13 cellular contexts compared by ENCODE assay signal in genomic region chr3:132311860-132312259, GRCh38. TPM values are rescaled to one million over a fixed set of nuclear protein-coding genes. Genes with fewer than 3 reads are reported as not detected.
"Had no signal": no experiment of that assay in that cellular context is flagged by ENCODE, and none has a peak within 500 bp of the region (broad histone marks: within the 10 kb centered on the region; RNA-seq: fewer than 3 reads in every experiment).

No MANE protein-coding gene starts in this region.

- H3K36me3 ChIP-seq: gastroesophageal sphincter, spleen, transverse colon had no signal

- H3K27me3 ChIP-seq: dorsolateral prefrontal cortex, gastroesophageal sphincter, spleen, transverse colon had no signal

- H3K9me3 ChIP-seq: gastroesophageal sphincter, spleen, transverse colon had no signal

- H3K4me3 ChIP-seq: dorsolateral prefrontal cortex, gastroesophageal sphincter, spleen, transverse colon had no signal

- DNase-seq: activated CD4-positive, alpha-beta T cell treated with anti-CD3 and anti-CD28 coated beads, Interleukin-2, amount 10 ng/mL, durations not matched to agents 24 days and 14 days; activated CD8-positive, alpha-beta memory T cell treated with anti-CD3 and anti-CD28 coated beads for 24 hours; activated naive CD4-positive, alpha-beta T cell treated with Interleukin-2 at 50 U/mL for 16 hours; activated naive CD8-positive, alpha-beta T cell treated with anti-CD3 and anti-CD28 coated beads, Interleukin-2, amount 50 U/mL, for 24 hours; dorsolateral prefrontal cortex; spleen; stimulated activated CD4-positive, alpha-beta T cell treated with anti-CD3 and anti-CD28 coated beads, Interleukin-1b, Interleukin-23, amount 100 ng/mL, for 48 hours; stimulated activated naive CD4-positive, alpha-beta T cell; substantia nigra; T-helper 1 cell; transverse colon had no signal

- H3K27ac ChIP-seq: dorsolateral prefrontal cortex, gastroesophageal sphincter, spleen, transverse colon had no signal

RNA-seq across cellular contexts. Expression of gene ACP3, which starts 5.3 kb away (rescaled TPM):
- total RNA-seq: activated CD4-positive, alpha-beta T cell treated with anti-CD3 and anti-CD28 coated beads, Interleukin-2, amount 10 ng/mL, durations not matched to agents 24 days and 14 days; chondrocyte had no signal
